ENCODE assay signal across 22 cellular contexts in the genomic region with DNA sequence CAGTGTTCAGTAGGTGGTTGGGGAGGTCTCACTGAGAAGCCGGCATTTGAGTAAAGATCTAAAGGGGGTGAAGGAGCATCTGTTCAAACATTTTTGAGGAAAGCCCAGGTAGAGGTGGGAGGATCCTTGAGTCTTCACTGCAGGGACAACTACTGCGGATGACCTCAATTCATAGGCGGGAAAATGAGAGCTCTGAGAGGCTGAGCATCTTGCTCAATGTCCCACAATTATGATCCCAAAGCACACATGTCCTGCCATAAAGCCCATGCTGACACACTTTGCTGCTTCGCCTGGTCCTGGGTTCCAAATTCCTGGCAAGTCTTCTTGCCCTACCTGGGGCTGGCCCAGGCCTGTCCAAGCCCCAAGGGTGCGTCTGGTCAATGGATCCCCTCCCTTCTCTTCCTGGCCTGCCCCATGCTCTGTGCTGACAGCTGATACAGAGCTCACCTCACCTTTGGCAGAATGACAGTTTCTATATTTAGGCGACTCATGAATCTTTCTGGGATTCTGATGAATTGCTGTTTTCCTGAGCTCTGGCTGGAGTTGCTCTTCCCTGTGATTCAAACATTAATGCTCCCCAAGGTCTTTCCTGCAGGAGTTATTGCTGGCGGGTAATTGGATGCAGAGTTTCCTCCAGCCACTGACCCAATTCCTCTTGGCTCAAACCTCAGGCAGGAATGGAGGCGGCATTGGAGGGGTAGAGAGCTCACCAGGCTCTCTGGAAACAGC.
A peak's percentile ranks its signal among the peaks of the same experiment; 100 is the strongest.
DNase-seq lines count a peak whose midpoint lies in the region; ATAC-seq, FAIRE-seq and TF ChIP-seq lines count a peak whose summit lies in the region.
"Had no signal": no experiment of that assay in that cellular context is flagged by ENCODE, and none has a peak within 500 bp of the region (broad histone marks: within the 10 kb centered on the region; RNA-seq: fewer than 3 reads in every experiment).

No MANE protein-coding gene starts in this region.

- no peak overlapping the region for H3K27ac ChIP-seq in right atrium auricular region
- H3K27ac ChIP-seq in keratinocyte (ENCODE audit: control insufficient read depth, insufficient read depth, low read length): no peak overlapping the region
- H3K27ac ChIP-seq in small intestine (ENCODE audit: low read depth in 1 of 2, low read length in 1 of 2): no peak overlapping the region
- H3K27ac ChIP-seq in PC-9: no peak overlapping the region
- H3K27ac ChIP-seq: A549, brain microvascular endothelial cell, C4-2B, SJCRH30, VCaP had no signal

- H3K79me2 ChIP-seq in keratinocyte (ENCODE audit: control insufficient read depth, insufficient read depth, low read length): no peaks in the 10 kb centered on the region
- H3K79me2 ChIP-seq in PC-9 (ENCODE audit: low read depth): no peaks in the 10 kb centered on the region

- CTCF ChIA-PET in PC-9 (lab: Charles Lee): no interaction called here

- H3K36me3 Mint-ChIP-seq in stimulated activated effector memory CD8-positive, alpha-beta T cell treated with anti-CD3 and anti-CD28 coated beads, Interleukin-12 subunit alpha, Interleukin-12 subunit beta, amount 100 ng/mL, for 72 hours: no peaks in the 10 kb centered on the region

- H3K36me3 ChIP-seq in right atrium auricular region (no peaks in the 10 kb centered on the region), keratinocyte (ENCODE audit: control insufficient read depth in 2 of 2, extremely low read depth in 1 of 2, insufficient read depth in 2 of 2, low read length in 2 of 2) (no peaks in the 10 kb centered on the region), small intestine (ENCODE audit: control insufficient read depth in 2 of 2, insufficient read depth in 2 of 2, low read length in 2 of 2) (no peaks in the 10 kb centered on the region), PC-9 (ENCODE audit: low read depth) (no peaks in the 10 kb centered on the region)
- H3K36me3 ChIP-seq: brain microvascular endothelial cell, SJCRH30 had no signal

- DNase-seq in Right ventricle myocardium superior: peak; percentile 43
- DNase-seq in right atrium auricular region (ENCODE audit: low spot score): no peak
- peak; percentile 83 for DNase-seq in cerebellum (ENCODE audit: low spot score)
- DNase-seq in keratinocyte (ENCODE audit: low read depth, low spot score): peak; percentile 78
- no peak for DNase-seq in small intestine
- no peak for DNase-seq in PC-9
- DNase-seq in stimulated activated effector memory CD8-positive, alpha-beta T cell treated with anti-CD3 and anti-CD28 coated beads, Interleukin-12 subunit alpha, Interleukin-12 subunit beta, amount 100 ng/mL, for 72 hours (ENCODE audit: low spot score in 2 of 2): no peak
- no peak for DNase-seq in hippocampal formation (lab: John Stamatoyannopoulos, UW)
- DNase-seq: activated CD4-positive, alpha-beta T cell treated with anti-CD3 and anti-CD28 coated beads, Interleukin-2, amount 10 ng/mL, durations not matched to agents 7 days and 5 days; brain microvascular endothelial cell; dermis blood vessel endothelial cell; GF-D8; NCI-H1694; SJCRH30; T-helper 17 cell had no signal

- H3F3A ChIP-seq in PC-9 (ENCODE audit: insufficient read depth, low read depth): no peaks in the 10 kb centered on the region

- TF ChIP-seq CTCF in right atrium auricular region (IDR thresholded peaks at IDR 0.05): no peak
- TF ChIP-seq CTCF in keratinocyte (optimal IDR thresholded peaks at IDR 0.05 in 1 of 3, IDR thresholded peaks at IDR 0.05 in 1 of 3, conservative IDR thresholded peaks at IDR 0.05 in 1 of 3; ENCODE audit: extremely low read depth in 1 of 3, insufficient read depth in 2 of 3, low read length in 3 of 3): no peak
- TF ChIP-seq CTCF in PC-9 (conservative IDR thresholded peaks at IDR 0.05): no peak

- WGBS in small intestine, 3 donors: 78 to 87% (median 79%) methylated on average over 8 of the region's 8 CpGs

- peak overlapping the region; percentile 42 for H3K4me2 ChIP-seq in keratinocyte (ENCODE audit: control insufficient read depth, extremely low read depth, insufficient read depth, low read depth, low read length)
- no peak overlapping the region for H3K4me2 ChIP-seq in PC-9
- H3K4me2 ChIP-seq: A549 had no signal

- POLR2A ChIA-PET in PC-9 (lab: Charles Lee; ENCODE audit: unreplicated experiment): no interaction called here

- BruUV-seq in PC-9 (replicated peaks; lab: Mats Ljungman, UMichigan): no TSS peak

- H3K27me3 ChIP-seq in right atrium auricular region (no peaks in the 10 kb centered on the region), keratinocyte (ENCODE audit: control insufficient read depth, extremely low read depth, insufficient read depth, low read length) (no peaks in the 10 kb centered on the region), small intestine (ENCODE audit: control insufficient read depth in 2 of 2, insufficient read depth in 2 of 2, low read length in 2 of 2) (no peaks in the 10 kb centered on the region), PC-9 (ENCODE audit: insufficient read depth, low read depth) (peaks cover 45% of the 10 kb centered on the region)
- H3K27me3 ChIP-seq: brain microvascular endothelial cell, SJCRH30 had no signal

- no peaks in the 10 kb centered on the region for H3K4me1 Mint-ChIP-seq in stimulated activated effector memory CD8-positive, alpha-beta T cell treated with anti-CD3 and anti-CD28 coated beads, Interleukin-12 subunit alpha, Interleukin-12 subunit beta, amount 100 ng/mL, for 72 hours
- H3K4me1 Mint-ChIP-seq: activated CD4-positive, alpha-beta T cell treated with anti-CD3 and anti-CD28 coated beads, Interleukin-2, amount 10 ng/mL, durations not matched to agents 7 days and 5 days had no signal

- no peak overlapping the region for H2AFZ ChIP-seq in keratinocyte (ENCODE audit: control insufficient read depth, low read length)
- H2AFZ ChIP-seq in PC-9: no peak overlapping the region

- H3K9ac ChIP-seq in keratinocyte (ENCODE audit: control insufficient read depth, extremely low read depth, insufficient read depth, low read length): no peak overlapping the region

- H3K4me3 ChIP-seq in right atrium auricular region (no peak overlapping the region), keratinocyte (ENCODE audit: control insufficient read depth in 2 of 3, extremely low read depth in 1 of 3, insufficient read depth in 2 of 3, low read depth in 1 of 3, low read length in 3 of 3) (no peak overlapping the region), small intestine (ENCODE audit: low read depth in 1 of 2, low read length in 2 of 2) (no peak overlapping the region), PC-9 (no peak overlapping the region)
- H3K4me3 ChIP-seq: A549, GM12878, SJCRH30 had no signal

- H3K9me3 ChIP-seq in right atrium auricular region (no peaks in the 10 kb centered on the region), keratinocyte (ENCODE audit: control insufficient read depth, low read depth, low read length) (no peaks in the 10 kb centered on the region), small intestine (ENCODE audit: control insufficient read depth, low read depth) (no peaks in the 10 kb centered on the region), PC-9 (ENCODE audit: insufficient read depth, low read depth) (no peaks in the 10 kb centered on the region)
- H3K9me3 ChIP-seq: A549, SJCRH30 had no signal

- ATAC-seq in Right ventricle myocardium superior (ENCODE audit: poor library complexity): peak; percentile 96
- no peak for ATAC-seq in stimulated activated effector memory CD8-positive, alpha-beta T cell treated with anti-CD3 and anti-CD28 coated beads, Interleukin-12 subunit alpha, Interleukin-12 subunit beta, amount 100 ng/mL, for 72 hours
- ATAC-seq: A549, GM12878, T-helper 17 cell had no signal

- peaks cover 4% of the 10 kb centered on the region for H3K9me1 ChIP-seq in keratinocyte (ENCODE audit: control insufficient read depth, extremely low read depth, insufficient read depth, low read length)

- no peak overlapping the region for H3K4me3 Mint-ChIP-seq in stimulated activated effector memory CD8-positive, alpha-beta T cell treated with anti-CD3 and anti-CD28 coated beads, Interleukin-12 subunit alpha, Interleukin-12 subunit beta, amount 100 ng/mL, for 72 hours
- H3K4me3 Mint-ChIP-seq: activated CD4-positive, alpha-beta T cell treated with anti-CD3 and anti-CD28 coated beads, Interleukin-2, amount 10 ng/mL, durations not matched to agents 7 days and 5 days; T-helper 17 cell had no signal

- H3K4me1 ChIP-seq in right atrium auricular region: peaks cover 0 to 18% of the 10 kb centered on the region in 2 donors
- H3K4me1 ChIP-seq in keratinocyte (ENCODE audit: control insufficient read depth, extremely low read depth, insufficient read depth, low read length): peaks cover 19% of the 10 kb centered on the region
- no peaks in the 10 kb centered on the region for H3K4me1 ChIP-seq in small intestine (ENCODE audit: control insufficient read depth in 2 of 2, insufficient read depth in 1 of 2, low read depth in 1 of 2, low read length in 1 of 2)
- no peaks in the 10 kb centered on the region for H3K4me1 ChIP-seq in PC-9 (replicated peaks; ENCODE audit: insufficient read depth)
- H3K4me1 ChIP-seq: SJCRH30 had no signal

- peak; percentile 98 for FAIRE-seq in keratinocyte (lab: Jason Lieb, UNC)
- FAIRE-seq in small intestine (lab: Jason Lieb, UNC): no peak
- FAIRE-seq: A549, endothelial cell of umbilical vein, GM12878, H1 had no signal

- no peaks in the 10 kb centered on the region for H4K20me1 ChIP-seq in keratinocyte (ENCODE audit: control insufficient read depth, extremely low read depth, insufficient read depth, low read length)
- no peaks in the 10 kb centered on the region for H4K20me1 ChIP-seq in PC-9 (ENCODE audit: insufficient read depth)

- H3K9me3 Mint-ChIP-seq in stimulated activated effector memory CD8-positive, alpha-beta T cell treated with anti-CD3 and anti-CD28 coated beads, Interleukin-12 subunit alpha, Interleukin-12 subunit beta, amount 100 ng/mL, for 72 hours: no peaks in the 10 kb centered on the region
- H3K9me3 Mint-ChIP-seq: activated CD4-positive, alpha-beta T cell treated with anti-CD3 and anti-CD28 coated beads, Interleukin-2, amount 10 ng/mL, durations not matched to agents 7 days and 5 days; activated T-helper 2 cell treated with anti-CD3 and anti-CD28 coated beads, Interferon-gamma antibody, Interleukin-2, Interleukin-4, amounts not matched to agents 10 μg/mL and 5 μg/mL and 100 μg/mL, durations not matched to agents 14 hours and 24 hours and 36 hours had no signal

- H3K27ac Mint-ChIP-seq in stimulated activated effector memory CD8-positive, alpha-beta T cell treated with anti-CD3 and anti-CD28 coated beads, Interleukin-12 subunit alpha, Interleukin-12 subunit beta, amount 100 ng/mL, for 72 hours: no peak overlapping the region
- H3K27ac Mint-ChIP-seq: activated CD4-positive, alpha-beta T cell treated with anti-CD3 and anti-CD28 coated beads, Interleukin-2, amount 10 ng/mL, durations not matched to agents 7 days and 5 days; activated T-helper 2 cell treated with anti-CD3 and anti-CD28 coated beads, Interferon-gamma antibody, Interleukin-2, Interleukin-4, amounts not matched to agents 10 μg/mL and 5 μg/mL and 100 μg/mL, durations not matched to agents 14 hours and 24 hours and 36 hours; T-helper 17 cell had no signal

- intact Hi-C loops in Right ventricle myocardium superior (cut with DNase I): no loop called here
- intact Hi-C loops in PC-9 (cut with micrococcal nuclease; ENCODE audit: unreplicated experiment): no loop called here

- dilution Hi-C loops in keratinocyte (cut with MboI; ENCODE audit: extremely low pct_ligation_motif_present, low sequenced_read_pairs): no loop called here

- H3K9me2 ChIP-seq in PC-9 (ENCODE audit: insufficient read depth): no peaks in the 10 kb centered on the region

Comparison
In these comparisons a context has a peak if more than half of its experiments do, and no peak if none do; other contexts are left out.
1. DNase-seq: peak in Right ventricle myocardium superior (single experiment), cerebellum (single experiment) and keratinocyte (single experiment); none in right atrium auricular region (single experiment), small intestine (single experiment), PC-9 (0 of 2), stimulated activated effector memory CD8-positive, alpha-beta T cell treated with anti-CD3 and anti-CD28 coated beads, Interleukin-12 subunit alpha, Interleukin-12 subunit beta, amount 100 ng/mL, for 72 hours (0 of 2) and hippocampal formation (0 of 2).